9 cellular contexts compared by ENCODE assay signal in the genomic region with DNA sequence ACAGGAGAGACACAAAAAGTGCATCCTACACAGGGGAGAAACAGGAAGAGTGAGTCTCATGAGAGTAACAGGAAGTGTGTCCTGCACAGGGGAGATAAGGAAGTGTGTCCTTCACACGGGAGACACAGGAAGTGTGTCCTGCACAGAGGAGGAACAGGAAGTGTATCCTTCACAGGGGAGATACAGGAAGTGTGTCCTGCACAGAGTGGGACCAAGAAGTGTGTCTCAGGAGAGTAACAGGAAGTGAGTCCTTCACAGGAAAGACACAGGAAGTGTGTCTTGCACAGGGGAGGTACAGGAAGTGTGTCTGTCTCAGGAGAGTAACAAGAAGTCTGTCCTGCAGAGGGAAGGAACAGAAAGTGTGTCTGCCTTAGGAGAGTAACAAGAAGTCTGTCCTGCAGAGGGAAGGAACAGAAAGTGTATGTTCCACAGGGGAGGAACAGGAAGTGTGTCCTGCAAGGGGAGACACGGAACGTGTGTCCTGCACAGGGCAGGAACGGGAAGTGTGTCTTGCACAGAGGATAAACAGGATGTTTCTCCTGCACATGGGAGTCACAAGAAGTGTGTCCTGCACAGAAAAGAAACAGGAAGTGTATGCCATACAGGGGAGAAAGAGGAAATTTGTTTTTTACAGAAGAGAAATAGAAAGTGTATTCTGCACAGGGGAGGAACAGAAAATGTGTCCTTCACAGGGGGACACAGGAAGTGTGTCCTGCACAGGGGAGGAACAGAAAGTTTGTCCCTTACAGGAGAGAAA.
A peak's percentile ranks its signal among the peaks of the same experiment; 100 is the strongest.
DNase-seq lines count a peak whose midpoint lies in the region; ATAC-seq and TF ChIP-seq lines count a peak whose summit lies in the region.
"Had no signal": no experiment of that assay in that cellular context is flagged by ENCODE, and none has a peak within 500 bp of the region (broad histone marks: within the 10 kb centered on the region; RNA-seq: fewer than 3 reads in every experiment).

No MANE protein-coding gene starts in this region.

- peaks cover 6% of the 10 kb centered on the region for H3K4me1 ChIP-seq in OCI-LY1 (ENCODE audit: insufficient read depth, low read length, severe bottlenecking)
- H3K4me1 ChIP-seq in thyroid gland: no peaks in the 10 kb centered on the region

- H3K9me3 ChIP-seq in OCI-LY1 (ENCODE audit: low read length) (no peaks in the 10 kb centered on the region), thyroid gland (no peaks in the 10 kb centered on the region)
- H3K9me3 ChIP-seq: body of pancreas had no signal

- no peaks in the 10 kb centered on the region for H3K27me3 ChIP-seq in OCI-LY1 (ENCODE audit: insufficient read depth, low read length)
- no peaks in the 10 kb centered on the region for H3K27me3 ChIP-seq in thyroid gland
- H3K27me3 ChIP-seq: body of pancreas had no signal

- H3K36me3 ChIP-seq in OCI-LY1 (ENCODE audit: insufficient read depth, low read length) (no peaks in the 10 kb centered on the region), thyroid gland (no peaks in the 10 kb centered on the region)

- H3K79me2 ChIP-seq in OCI-LY1 (ENCODE audit: insufficient read depth, low read length): no peaks in the 10 kb centered on the region

- H3K9ac ChIP-seq in OCI-LY1 (ENCODE audit: low read length): no peak overlapping the region

- H3K27ac ChIP-seq in OCI-LY1 (ENCODE audit: low read depth, low read length, poor library complexity, severe bottlenecking) (no peak overlapping the region), thyroid gland (no peak overlapping the region)
- H3K27ac ChIP-seq: body of pancreas had no signal

- H3K27ac Mint-ChIP-seq in immature natural killer cell: peak overlapping the region; percentile 61 to 88 (median 86)

- no peak for TF ChIP-seq POLR2A in thyroid gland (IDR thresholded peaks at IDR 0.05)

- no peaks in the 10 kb centered on the region for H3F3A ChIP-seq in OCI-LY1 (ENCODE audit: insufficient read depth, low read length)

- no peaks in the 10 kb centered on the region for H4K20me1 ChIP-seq in OCI-LY1 (ENCODE audit: insufficient read depth, low read length)

- TF ChIP-seq CTCF in OCI-LY1 (IDR thresholded peaks at IDR 0.05; ENCODE audit: low read length): no peak
- TF ChIP-seq CTCF in thyroid gland (IDR thresholded peaks at IDR 0.05): no peak

- peak; percentile 45 for DNase-seq in GF-D8 (lab: John Stamatoyannopoulos, UW)
- DNase-seq in immature natural killer cell: peak in 2 of 3 donors; percentile 0 to 1
- no peak for DNase-seq in NCI-H2171 treated with DMSO at 0.1 percent for 48 hours (lab: John Stamatoyannopoulos, UW)
- no peak for DNase-seq in NK-92 (lab: John Stamatoyannopoulos, UW; ENCODE audit: unreplicated experiment)
- no peak for DNase-seq in amniotic stem cell (lab: John Stamatoyannopoulos, UW)
- DNase-seq in thyroid gland: no peak
- DNase-seq: body of pancreas had no signal

- peaks cover 35% of the 10 kb centered on the region in 2 donors for H3K4me1 Mint-ChIP-seq in immature natural killer cell

- intact Hi-C loops in thyroid gland (cut with DNase I): no loop called here

- H3K9me2 ChIP-seq in OCI-LY1 (ENCODE audit: low read depth, low read length): no peaks in the 10 kb centered on the region

- 51 to 73% methylated on average over 4 of the region's 4 CpGs for WGBS in thyroid gland, 2 donors

- peaks cover 5 to 14% (median 12%) of the 10 kb centered on the region in 3 donors for H3K27me3 Mint-ChIP-seq in immature natural killer cell (ENCODE audit: low read depth in 3 of 3)

- H2AFZ ChIP-seq in OCI-LY1 (ENCODE audit: low read length): peak overlapping the region; percentile 80

- peaks cover 26 to 62% (median 30%) of the 10 kb centered on the region in 6 donors for H3K9me3 Mint-ChIP-seq in immature natural killer cell

- H3K36me3 Mint-ChIP-seq in immature natural killer cell: peaks cover 4 to 15% (median 13%) of the 10 kb centered on the region in 3 donors

- peak overlapping the region; percentile 35 for H3K4me2 ChIP-seq in OCI-LY1 (ENCODE audit: low read length)

- peak overlapping the region; percentile 33 for H3K4me3 ChIP-seq in OCI-LY1 (ENCODE audit: low read depth, low read length, poor library complexity, severe bottlenecking)
- H3K4me3 ChIP-seq in thyroid gland (replicated peaks in 1 of 3): no peak overlapping the region
- H3K4me3 ChIP-seq: body of pancreas had no signal

- ATAC-seq in GM21723 (IDR thresholded peaks at IDR 0.05; ENCODE audit: unreplicated experiment): peak; percentile 60
- ATAC-seq: body of pancreas had no signal

- peak overlapping the region; percentile 68 to 82 (median 79) for H3K4me3 Mint-ChIP-seq in immature natural killer cell

Comparison
In these comparisons a context has a peak if more than half of its experiments do, and no peak if none do; other contexts are left out.
1. DNase-seq: peak in GF-D8 (single experiment) and immature natural killer cell (2 of 3); none in NCI-H2171 treated with DMSO at 0.1 percent for 48 hours (single experiment), NK-92 (single experiment), amniotic stem cell (single experiment) and thyroid gland (0 of 2).